In the genomic region with DNA sequence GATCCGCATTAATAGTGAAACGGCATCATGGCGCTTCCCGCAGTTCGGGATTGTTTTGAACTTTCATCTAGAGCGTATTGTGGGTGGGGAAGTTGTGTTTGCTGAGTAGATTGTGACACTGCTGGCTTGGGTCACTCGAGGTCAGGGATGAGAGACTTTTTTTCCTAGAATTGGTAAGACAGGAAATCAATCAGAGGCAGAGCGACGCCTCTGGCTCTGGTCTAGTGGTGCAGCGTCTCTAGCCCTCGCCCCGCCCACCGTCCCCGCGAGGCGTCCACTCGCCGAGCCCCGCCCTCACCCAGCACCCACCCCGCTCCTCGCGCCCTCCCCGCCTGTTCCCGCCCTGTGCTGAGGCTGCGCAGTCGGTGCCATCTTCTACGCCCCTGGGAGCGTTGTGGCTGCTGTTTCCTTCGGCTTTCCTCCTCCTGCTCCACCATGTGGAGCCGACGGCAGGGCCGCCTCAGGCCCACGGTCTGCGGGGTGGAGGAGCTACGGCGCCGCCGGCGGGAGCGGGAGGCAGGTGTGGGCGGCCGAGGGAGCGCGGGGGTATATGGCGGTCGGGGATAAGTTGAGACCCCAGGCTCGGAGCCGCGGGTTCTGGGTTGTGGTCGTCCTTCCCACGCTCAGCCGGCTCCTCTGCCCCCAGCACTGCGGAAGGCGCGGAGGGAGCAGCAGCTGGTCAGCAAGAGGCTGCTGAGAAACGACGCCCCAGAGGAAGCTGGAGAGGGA, we compare ENCODE assay signal across 8 cellular contexts. TPM values are rescaled to one million over a fixed set of nuclear protein-coding genes. Genes with fewer than 3 reads are reported as not detected.
DNase-seq lines count a peak whose midpoint lies in the region; ATAC-seq and TF ChIP-seq lines count a peak whose summit lies in the region.

A gene (plus strand): TSS at position 359 of the 729 bp plus-strand sequence. CDS start 77 bp downstream, at position 436.

- H3K9me3 ChIP-seq in heart right ventricle (no peaks in the 10 kb centered on the region), upper lobe of right lung (no peaks in the 10 kb centered on the region)

- peak; percentile 96 for ATAC-seq in HG02798 (IDR thresholded peaks at IDR 0.05; ENCODE audit: poor library complexity, unreplicated experiment)
- ATAC-seq in heart right ventricle = peak; percentile 98 to 99 (median 99)
- ATAC-seq in upper lobe of right lung = peak; percentile 99

- 1% methylated on average over 51 to 57 of the region's 57 CpGs for WGBS in adipose tissue, 3 donors
- WGBS in heart right ventricle, 2 donors = 1% methylated on average over 57 of the region's 57 CpGs

- H3K27ac ChIP-seq in adipose tissue (ENCODE audit: low read depth, low read length) (peak within 1 kb of the TSS; percentile 41), heart right ventricle (peak within 1 kb of the TSS; percentile 64 to 97 (median 88)), upper lobe of right lung (peak within 1 kb of the TSS; percentile 93)

- TF ChIP-seq CTCF in GM12875 (IDR thresholded peaks at IDR 0.05; ENCODE audit: borderline replicate concordance, insufficient read depth, low read depth, low read length) = peak; percentile 72
- TF ChIP-seq CTCF in heart right ventricle (IDR thresholded peaks at IDR 0.05) = peak; percentile 41 to 89 (median 75)
- peak; percentile 74 for TF ChIP-seq CTCF in upper lobe of right lung (IDR thresholded peaks at IDR 0.05)

- DNase-seq in NCI-H1436 (lab: John Stamatoyannopoulos, UW) = peak; percentile 92
- peak; percentile 96 for DNase-seq in T follicular helper cell (ENCODE audit: low read depth)
- peak; percentile 98 to 99 for DNase-seq in heart right ventricle
- DNase-seq in posterior vena cava (ENCODE audit: low spot score) = peak; percentile 99
- peak; percentile 99 for DNase-seq in upper lobe of right lung

- H3K4me1 ChIP-seq in heart right ventricle (peaks cover 0 to 45% (median 16%) of the 10 kb centered on the region in 9 donors), upper lobe of right lung (peaks cover 12% of the 10 kb centered on the region)

- H3K36me3 ChIP-seq in heart right ventricle (peaks cover 0 to 34% (median 4%) of the 10 kb centered on the region in 9 donors), upper lobe of right lung (peaks cover 16% of the 10 kb centered on the region)

- H3K4me3 ChIP-seq in GM12875 (ENCODE audit: low read depth, low read length) = peak within 1 kb of the TSS; percentile 79
- H3K4me3 ChIP-seq in heart right ventricle = peak within 1 kb of the TSS; percentile 53 to 90 (median 70)
- peak within 1 kb of the TSS; percentile 91 for H3K4me3 ChIP-seq in upper lobe of right lung

- intact Hi-C loops in heart right ventricle (cut with DNase I) (loop anchor here (2.0 to 10.0 kb wide), 7 partner anchors 72 to 274 kb away; a partner anchor contains a TSS), posterior vena cava (cut with DNase I) (loop anchor here (5.0 to 10.0 kb wide), 2 partner anchors 74 to 77 kb away; a partner anchor contains a TSS), upper lobe of right lung (cut with DNase I) (loop anchor here (10.0 kb wide), 1 partner anchor 74 kb away; a partner anchor contains a TSS)

- no peaks in the 10 kb centered on the region for H3K27me3 ChIP-seq in heart right ventricle
- no peaks in the 10 kb centered on the region for H3K27me3 ChIP-seq in upper lobe of right lung

RNA-seq across cellular contexts. Expression of the gene that starts here (rescaled TPM):
- polyA plus RNA-seq in adipose tissue = 10 to 100 TPM; 12.6 to 18.7 (median 17.5) TPM
- 1 to 10 TPM; 1.6 to 5.2 (median 3.2) TPM for total RNA-seq in heart right ventricle
- 1 to 10 TPM; 6.2 to 7.9 TPM for polyA plus RNA-seq in heart right ventricle
- 10 to 100 TPM in 1 of 2 donors, 1 to 10 TPM in 1; 6.6 to 11.2 TPM for total RNA-seq in posterior vena cava
- total RNA-seq in upper lobe of right lung = 10.7 TPM

Comparison
In these comparisons a context has a peak if more than half of its experiments do, and no peak if none do; other contexts are left out.
1. Peak in every context shown above with its lines: DNase-seq, ATAC-seq, H3K4me3 ChIP-seq and H3K27ac ChIP-seq.
2. H3K27ac ChIP-seq: peak in every context shown above with its lines; median percentile 93 in upper lobe of right lung; 88 in heart right ventricle; 41 in adipose tissue.